Comparison of ENCODE assay signal across 10 cellular contexts in genomic region chr17:61157246-61157887, GRCh38.
DNase-seq lines count a peak whose midpoint lies in the region; ATAC-seq and TF ChIP-seq lines count a peak whose summit lies in the region.
"Had no signal": no experiment of that assay in that cellular context is flagged by ENCODE, and none has a peak within 500 bp of the region (broad histone marks: within the 10 kb centered on the region; RNA-seq: fewer than 3 reads in every experiment).

No MANE protein-coding gene starts in this region.

- H3K36me3 ChIP-seq in esophagus muscularis mucosa (no peaks in the 10 kb centered on the region), spleen (no peaks in the 10 kb centered on the region)
- H3K36me3 ChIP-seq: neutrophil had no signal

- H3K4me1 ChIP-seq in esophagus muscularis mucosa (peaks cover 5 to 31% (median 26%) of the 10 kb centered on the region in 4 donors), spleen (peaks cover 0 to 24% (median 3%) of the 10 kb centered on the region in 6 donors)

- H3K36me3 Mint-ChIP-seq in HFFc6 (ENCODE audit: low read depth) (no peaks in the 10 kb centered on the region), progenitor cell of endocrine pancreas (ENCODE audit: insufficient read depth) (no peaks in the 10 kb centered on the region)

- intact Hi-C loops in esophagus muscularis mucosa (cut with DNase I) (no loop called here), spleen (cut with DNase I; ENCODE audit: low total_unique reads) (no loop called here)

- H3K4me1 Mint-ChIP-seq in HFFc6 (ENCODE audit: low read depth) = peaks cover 42% of the 10 kb centered on the region
- H3K4me1 Mint-ChIP-seq in progenitor cell of endocrine pancreas (ENCODE audit: low read depth) = peaks cover 53% of the 10 kb centered on the region

- H3K27me3 ChIP-seq in esophagus muscularis mucosa (no peaks in the 10 kb centered on the region), spleen (replicated peaks in 1 of 7) (no peaks in the 10 kb centered on the region)
- H3K27me3 ChIP-seq: neutrophil had no signal

- H3K4me3 Mint-ChIP-seq in HFFc6 = peak overlapping the region; percentile 75
- no peak overlapping the region for H3K4me3 Mint-ChIP-seq in progenitor cell of endocrine pancreas (ENCODE audit: low read depth)

- H3K9me3 Mint-ChIP-seq in HFFc6 (no peaks in the 10 kb centered on the region), progenitor cell of endocrine pancreas (ENCODE audit: low read depth) (no peaks in the 10 kb centered on the region)

- H3K9me3 ChIP-seq in esophagus muscularis mucosa (no peaks in the 10 kb centered on the region), spleen (no peaks in the 10 kb centered on the region)
- H3K9me3 ChIP-seq: neutrophil had no signal

- WGBS in esophagus muscularis mucosa = 30% methylated on average over 7 of the region's 7 CpGs
- 64 to 80% (median 70%) methylated on average over 7 of the region's 7 CpGs for WGBS in spleen, 5 donors

- peak overlapping the region in 3 of 4 donors; percentile 40 to 56 (median 50) for H3K27ac ChIP-seq in esophagus muscularis mucosa (replicated peaks in 1 of 4)
- peak overlapping the region in 2 of 8 donors; percentile 37 to 44 for H3K27ac ChIP-seq in spleen
- H3K27ac ChIP-seq: neutrophil had no signal

- no peak for TF ChIP-seq POLR2A in esophagus muscularis mucosa (IDR thresholded peaks at IDR 0.05; ENCODE audit: low read depth)
- no peak for TF ChIP-seq POLR2A in spleen (IDR thresholded peaks at IDR 0.05)

- no peak for TF ChIP-seq EP300 in esophagus muscularis mucosa (IDR thresholded peaks at IDR 0.05)

- peak; percentile 38; the same call in 1 of the 2 replicates for TF ChIP-seq CTCF in HFFc6 (IDR thresholded peaks at IDR 0.05)
- TF ChIP-seq CTCF in esophagus muscularis mucosa (IDR thresholded peaks at IDR 0.05) = peak in 1 of 3 experiments; percentile 29
- TF ChIP-seq CTCF in spleen (IDR thresholded peaks at IDR 0.05 in 8 of 11, conservative IDR thresholded peaks at IDR 0.05 in 3 of 11) = no peak
- TF ChIP-seq CTCF in progenitor cell of endocrine pancreas (IDR thresholded peaks at IDR 0.05; ENCODE audit: unreplicated experiment) = no peak

- H3K27ac Mint-ChIP-seq in HFFc6 (peak overlapping the region; percentile 64), progenitor cell of endocrine pancreas (no peak overlapping the region)

- H3K27me3 Mint-ChIP-seq in HFFc6 (ENCODE audit: insufficient read depth) = no peaks in the 10 kb centered on the region
- no peaks in the 10 kb centered on the region for H3K27me3 Mint-ChIP-seq in progenitor cell of endocrine pancreas

- no peak for ATAC-seq in HG02759 (IDR thresholded peaks at IDR 0.05; ENCODE audit: unreplicated experiment)

- H3K4me3 ChIP-seq in esophagus muscularis mucosa = peak overlapping the region; percentile 28 to 44 (median 40)
- H3K4me3 ChIP-seq in spleen = no peak overlapping the region

- DNase-seq in HFFc6 = peak; percentile 38
- peak; percentile 94 for DNase-seq in NCI-H69 (lab: John Stamatoyannopoulos, UW)
- no peak for DNase-seq in esophagus muscularis mucosa (ENCODE audit: extremely low spot score)
- DNase-seq in retina = peak; percentile 27
- DNase-seq in activated naive CD4-positive, alpha-beta T cell treated with Interleukin-2 at 50 U/mL for 16 hours = no peak
- DNase-seq in spleen = no peak
- no peak for DNase-seq in progenitor cell of endocrine pancreas (ENCODE audit: low spot score, unreplicated experiment)
- DNase-seq: MM.1S had no signal

Comparison
In these comparisons a context has a peak if more than half of its experiments do, and no peak if none do; other contexts are left out.
1. DNase-seq: peak in HFFc6 (single experiment), NCI-H69 (single experiment) and retina (single experiment); none in esophagus muscularis mucosa (single experiment), activated naive CD4-positive, alpha-beta T cell treated with Interleukin-2 at 50 U/mL for 16 hours (single experiment), spleen (single experiment) and progenitor cell of endocrine pancreas (single experiment).
2. H3K4me3 ChIP-seq: peak in esophagus muscularis mucosa (4 of 4); none in spleen (0 of 8).